In the genomic region with DNA sequence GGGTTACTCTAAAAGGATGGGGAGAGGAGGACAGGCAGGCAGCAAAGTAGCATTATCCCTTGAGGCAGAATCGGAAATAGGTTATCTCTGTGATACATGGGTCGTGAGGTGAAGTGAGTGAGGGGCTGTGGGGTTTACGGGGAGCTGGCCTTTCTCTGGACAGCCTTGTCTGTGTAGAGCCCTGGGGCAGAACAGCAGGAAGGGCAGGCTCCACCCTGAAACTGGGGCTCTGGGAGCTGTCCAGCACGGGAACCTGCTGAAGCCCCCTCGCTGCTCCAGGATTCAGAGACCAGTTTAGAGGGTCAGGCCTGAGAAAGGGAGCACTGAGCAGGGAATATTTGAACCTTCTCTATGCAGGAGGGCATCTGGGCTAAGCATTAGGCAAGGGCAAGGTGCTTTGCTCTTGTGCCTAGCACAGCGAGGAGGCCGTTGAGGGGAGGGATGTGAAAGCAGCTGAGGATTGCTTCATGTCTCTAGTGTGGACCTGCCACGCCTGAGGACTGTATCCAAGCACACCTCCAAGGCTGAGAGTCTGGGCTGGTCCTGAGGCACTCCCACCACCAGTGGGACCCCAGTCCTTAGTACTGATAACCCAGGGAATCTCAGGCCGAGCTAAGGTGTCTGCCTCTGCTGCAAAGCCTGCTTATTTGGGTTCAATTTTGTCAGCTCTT, we compare ENCODE assay signal across 15 cellular contexts. TPM values are rescaled to one million over a fixed set of nuclear protein-coding genes. Genes with fewer than 3 reads are reported as not detected.
DNase-seq lines count a peak whose midpoint lies in the region; ATAC-seq, FAIRE-seq and TF ChIP-seq lines count a peak whose summit lies in the region.
"Had no signal": no experiment of that assay in that cellular context is flagged by ENCODE, and none has a peak within 500 bp of the region (broad histone marks: within the 10 kb centered on the region; RNA-seq: fewer than 3 reads in every experiment).

No MANE protein-coding gene starts in this region.

- H3K4me3 Mint-ChIP-seq in astrocyte (ENCODE audit: unreplicated experiment), result no peak overlapping the region
- H3K4me3 Mint-ChIP-seq in nephron progenitor cell, result no peak overlapping the region
- H3K4me3 Mint-ChIP-seq: activated B cell treated with CpG ODN at 0.5 μM for 24 hours; activated T-cell treated with anti-CD3 and anti-CD28 coated beads, Interleukin-2, amount 50 U/mL, for 24 hours; central memory CD8-positive, alpha-beta T cell had no signal

- H3K36me3 Mint-ChIP-seq in astrocyte (ENCODE audit: low read depth, unreplicated experiment) (peaks cover 24% of the 10 kb centered on the region), nephron progenitor cell (ENCODE audit: low read depth) (no peaks in the 10 kb centered on the region)

- H3K27ac ChIP-seq in astrocyte (ENCODE audit: low read depth, low read length), result no peak overlapping the region
- H3K27ac ChIP-seq: PC-9 had no signal

- H3K9me3 ChIP-seq in astrocyte (ENCODE audit: insufficient read depth, low read depth, low read length), result no peaks in the 10 kb centered on the region

- peaks cover 59% of the 10 kb centered on the region for H4K20me1 ChIP-seq in astrocyte (ENCODE audit: insufficient read depth, low read length)

- H2AFZ ChIP-seq in astrocyte (ENCODE audit: low read depth, low read length), result no peak overlapping the region
- H2AFZ ChIP-seq: PC-9 had no signal

- no peaks in the 10 kb centered on the region for H3K27me3 ChIP-seq in astrocyte (ENCODE audit: insufficient read depth, low read length)

- H3K9me3 Mint-ChIP-seq in astrocyte (ENCODE audit: unreplicated experiment), result no peaks in the 10 kb centered on the region
- H3K9me3 Mint-ChIP-seq in nephron progenitor cell, result no peaks in the 10 kb centered on the region
- H3K9me3 Mint-ChIP-seq: activated B cell treated with CpG ODN at 0.5 μM for 24 hours; activated T-cell treated with anti-CD3 and anti-CD28 coated beads, Interleukin-2, amount 50 U/mL, for 24 hours; central memory CD8-positive, alpha-beta T cell had no signal

- H3K27ac Mint-ChIP-seq in astrocyte (ENCODE audit: unreplicated experiment), result peak overlapping the region; percentile 53
- H3K27ac Mint-ChIP-seq in nephron progenitor cell, result no peak overlapping the region
- H3K27ac Mint-ChIP-seq: activated B cell treated with CpG ODN at 0.5 μM for 24 hours; activated T-cell treated with anti-CD3 and anti-CD28 coated beads, Interleukin-2, amount 50 U/mL, for 24 hours had no signal

- H3K4me2 ChIP-seq in astrocyte (ENCODE audit: low read length), result no peak overlapping the region
- H3K4me2 ChIP-seq: PC-9 had no signal

- H3K4me1 Mint-ChIP-seq in astrocyte (ENCODE audit: low read depth, unreplicated experiment), result peaks cover 24% of the 10 kb centered on the region
- peaks cover 23% of the 10 kb centered on the region for H3K4me1 Mint-ChIP-seq in nephron progenitor cell
- H3K4me1 Mint-ChIP-seq: activated B cell treated with CpG ODN at 0.5 μM for 24 hours; central memory CD8-positive, alpha-beta T cell had no signal

- peaks cover 13% of the 10 kb centered on the region for H3K36me3 ChIP-seq in astrocyte (ENCODE audit: insufficient read depth, low read length)

- FAIRE-seq in astrocyte (lab: Jason Lieb, UNC), result no peak

- TF ChIP-seq CTCF in astrocyte (IDR thresholded peaks at IDR 0.05; ENCODE audit: insufficient read depth, low read depth, low read length), result no peak
- no peak for TF ChIP-seq CTCF in nephron progenitor cell (IDR thresholded peaks at IDR 0.05)

- H3K79me2 ChIP-seq in astrocyte (ENCODE audit: insufficient read depth, low read length), result peaks cover 79% of the 10 kb centered on the region

- no peak for ATAC-seq in GM18519 (IDR thresholded peaks at IDR 0.05; ENCODE audit: low FRiP score, unreplicated experiment)

- H3K4me1 ChIP-seq in astrocyte (ENCODE audit: insufficient read depth, low read length), result peaks cover 34% of the 10 kb centered on the region

- DNase-seq in ELF-1 (ENCODE audit: low read depth, low spot score) (peak; percentile 83), KBM-7 (peak; percentile 22), astrocyte (ENCODE audit: low read depth) (no peak), nephron progenitor cell (peak; percentile 88), NCI-H345 treated with DMSO at 0.1 percent for 48 hours (lab: John Stamatoyannopoulos, UW; ENCODE audit: unreplicated experiment) (no peak), NCI-H187 treated with DMSO at 0.1 percent for 48 hours (lab: John Stamatoyannopoulos, UW) (no peak), cortex of kidney (lab: John Stamatoyannopoulos, UW) (no peak)
- DNase-seq: activated B cell treated with CpG ODN at 0.5 μM for 24 hours; activated T-cell treated with anti-CD3 and anti-CD28 coated beads, Interleukin-2, amount 50 U/mL, for 24 hours; NCI-H187; nucleus accumbens; PC-9; stimulated activated naive CD4-positive, alpha-beta T cell treated with Interleukin-2 at 50 U/mL for 16 hours had no signal

- no peak overlapping the region for H3K9ac ChIP-seq in astrocyte (ENCODE audit: low read length)

- in situ Hi-C loops in KBM-7 (cut with MboI; ENCODE audit: low pct_unique_long_range_greater_than_20kb, low sequenced_read_pairs), result no loop called here

- peaks cover 3% of the 10 kb centered on the region for H3K27me3 Mint-ChIP-seq in astrocyte (ENCODE audit: low read depth, unreplicated experiment)
- peaks cover 53% of the 10 kb centered on the region for H3K27me3 Mint-ChIP-seq in nephron progenitor cell (ENCODE audit: low read depth, poor library complexity)
- H3K27me3 Mint-ChIP-seq: activated T-cell treated with anti-CD3 and anti-CD28 coated beads, Interleukin-2, amount 50 U/mL, for 24 hours had no signal

- no peak overlapping the region for H3K4me3 ChIP-seq in astrocyte (ENCODE audit: insufficient read depth, low read depth, low read length)
- H3K4me3 ChIP-seq: PC-9 had no signal

RNA-seq across cellular contexts. Expression of a gene that starts 55.8 kb away (rescaled TPM):
- 79.7 and 85.2 TPM in 2 replicates for total RNA-seq in astrocyte

Comparison
In these comparisons a context has a peak if more than half of its experiments do, and no peak if none do; other contexts are left out.
1. DNase-seq: peak in ELF-1 (single experiment), KBM-7 (single experiment) and nephron progenitor cell (single experiment); none in astrocyte (single experiment), NCI-H345 treated with DMSO at 0.1 percent for 48 hours (single experiment), NCI-H187 treated with DMSO at 0.1 percent for 48 hours (single experiment) and cortex of kidney (single experiment).